ENCODE assay signal across 8 cellular contexts in the genomic region with DNA sequence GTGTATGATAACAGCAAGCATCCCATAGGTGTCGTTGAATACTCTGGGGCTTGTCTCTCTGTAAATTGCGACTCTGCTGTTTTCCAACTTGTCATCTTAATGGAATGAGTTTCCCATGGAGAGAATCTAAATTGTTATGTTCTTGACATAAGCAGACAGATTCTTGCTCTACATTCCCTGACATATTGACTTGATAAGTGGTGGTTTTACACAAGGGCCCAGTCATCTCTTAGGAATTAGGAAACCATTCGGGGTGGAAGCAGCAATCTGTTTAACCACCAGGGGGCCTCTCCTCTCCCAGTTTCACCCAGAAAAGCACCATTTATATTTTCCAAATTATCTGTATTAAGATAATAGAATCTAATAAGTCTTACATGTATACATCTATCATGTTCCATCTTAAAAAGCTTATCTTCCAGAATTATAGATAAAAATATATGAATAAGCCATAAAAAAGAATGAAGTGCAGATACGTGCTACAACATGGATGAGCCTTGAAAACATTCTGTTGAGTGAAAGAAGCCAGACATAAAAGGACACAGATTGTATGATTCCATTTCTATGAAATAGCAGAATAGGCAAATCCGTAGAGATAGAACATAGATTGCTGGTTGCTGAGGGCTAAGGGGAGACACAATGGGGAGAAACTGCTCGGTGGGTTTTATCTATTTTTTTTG. TPM values are rescaled to one million over a fixed set of nuclear protein-coding genes. Genes with fewer than 3 reads are reported as not detected.
DNase-seq lines count a peak whose midpoint lies in the region; ATAC-seq, FAIRE-seq and TF ChIP-seq lines count a peak whose summit lies in the region.

No MANE protein-coding gene starts in this region.

- TF ChIP-seq EP300 in HepG2 (IDR thresholded peaks at IDR 0.05; ENCODE audit: low read depth in 2 of 2, low read length in 2 of 2) (no peak), HepG2 (CRISPR knock-in tag; IDR thresholded peaks at IDR 0.05; ENCODE audit: borderline replicate concordance) (no peak)

- POLR2A ChIA-PET in HepG2 (lab: Yijun Ruan, JAX), result no interaction called here

- peaks cover 77 to 92% of the 10 kb centered on the region in 2 donors for H3K36me3 Mint-ChIP-seq in CD14-positive monocyte

- H3K27me3 Mint-ChIP-seq in CD14-positive monocyte (ENCODE audit: low read depth in 3 of 3), result no peaks in the 10 kb centered on the region

- H3K4me2 ChIP-seq in OCI-LY3 (ENCODE audit: low read length) (no peak overlapping the region), HepG2 (ENCODE audit: low read depth, low read length) (no peak overlapping the region)

- TF ChIP-seq CTCF in CD14-positive monocyte (IDR thresholded peaks at IDR 0.05) (peak; percentile 81), OCI-LY3 (IDR thresholded peaks at IDR 0.05; ENCODE audit: low read depth, low read length) (peak; percentile 91), bronchial epithelial cell (IDR thresholded peaks at IDR 0.05; ENCODE audit: insufficient read depth, low read length, severe bottlenecking) (peak; percentile 68), HepG2 (CRISPR knock-in tag; IDR thresholded peaks at IDR 0.05) (peak; percentile 71)

- FAIRE-seq in bronchial epithelial cell (lab: Jason Lieb, UNC), result no peak
- FAIRE-seq in HepG2 (lab: Jason Lieb, UNC), result peak; percentile 47

- H3K4me3 ChIP-seq in OCI-LY3 (ENCODE audit: low read length) (no peak overlapping the region), bronchial epithelial cell (ENCODE audit: low read depth, low read length) (no peak overlapping the region), HepG2 (replicated peaks in 1 of 3; ENCODE audit: insufficient read depth in 1 of 3, low read depth in 2 of 3, low read length in 3 of 3) (no peak overlapping the region)

- no peak for TF ChIP-seq POLR2A in HepG2 (IDR thresholded peaks at IDR 0.05; ENCODE audit: insufficient read depth in 1 of 2, low read depth in 2 of 2, low read length in 2 of 2)

- peaks cover 19% of the 10 kb centered on the region for H4K20me1 ChIP-seq in OCI-LY3 (ENCODE audit: insufficient read depth, low read length)
- H4K20me1 ChIP-seq in HepG2 (ENCODE audit: insufficient read depth, low read length), result peaks cover 31% of the 10 kb centered on the region

- peaks cover 82% of the 10 kb centered on the region for H3K36me3 ChIP-seq in OCI-LY3 (replicated peaks; ENCODE audit: low read depth, low read length)
- peaks cover 28% of the 10 kb centered on the region for H3K36me3 ChIP-seq in bronchial epithelial cell (ENCODE audit: control insufficient read depth, insufficient read depth, low read length)
- peaks cover 61 to 99% of the 10 kb centered on the region in 2 experiments for H3K36me3 ChIP-seq in HepG2 (replicated peaks in 1 of 2; ENCODE audit: control insufficient read depth in 1 of 2, insufficient read depth in 2 of 2, low read length in 2 of 2)

- TF ChIP-seq RAD21 in HepG2 (CRISPR knock-in tag; IDR thresholded peaks at IDR 0.05), result 0 out of 2 replicates have a peak, but pooled peaks have one; percentile 19

- H3K9me3 ChIP-seq in OCI-LY3 (ENCODE audit: insufficient read depth, low read length), result no peaks in the 10 kb centered on the region
- H3K9me3 ChIP-seq in HepG2 (ENCODE audit: low read length), result no peaks in the 10 kb centered on the region

- intact Hi-C loops in CD14-positive monocyte (cut with micrococcal nuclease) (loop anchor here in 1 of 2 donors (2.0 to 5.0 kb wide), 2 partner anchors 180 to 332 kb away; no protein-coding TSS in a partner anchor), HepG2 (cut with micrococcal nuclease; ENCODE audit: unreplicated experiment) (loop anchor here (1.0 kb wide), 1 partner anchor 332 kb away; no protein-coding TSS in a partner anchor)

- DNase-seq in CD14-positive monocyte (ENCODE audit: low spot score), result no peak
- peak; percentile 81 for DNase-seq in H4 (ENCODE audit: low spot score)
- DNase-seq in bronchial epithelial cell (ENCODE audit: low read depth), result peak; percentile 87
- DNase-seq in HepG2 (ENCODE audit: low spot score), result peak; percentile 81
- peak; percentile 48 for DNase-seq in ureter (ENCODE audit: low spot score)

- peak; percentile 71 for ATAC-seq in HepG2
- ATAC-seq in GM18519 (IDR thresholded peaks at IDR 0.05; ENCODE audit: low FRiP score, unreplicated experiment), result no peak
- ATAC-seq in GM21367 (IDR thresholded peaks at IDR 0.05; ENCODE audit: unreplicated experiment), result no peak

- H3K79me2 ChIP-seq in OCI-LY3 (ENCODE audit: low read length) (peaks cover 28% of the 10 kb centered on the region), HepG2 (ENCODE audit: insufficient read depth, low read length) (peaks cover 29% of the 10 kb centered on the region)

- no peaks in the 10 kb centered on the region for H3K4me1 Mint-ChIP-seq in CD14-positive monocyte

- no peak overlapping the region for H3K9ac ChIP-seq in OCI-LY3 (ENCODE audit: low read length)
- H3K9ac ChIP-seq in HepG2 (ENCODE audit: insufficient read depth, low read depth, low read length), result no peak overlapping the region

- no peak overlapping the region for H3K4me3 Mint-ChIP-seq in CD14-positive monocyte

- in situ Hi-C loops in HepG2 (cut with HindIII; ENCODE audit: extremely low pct_ligation_motif_present, low pct_unique_long_range_greater_than_20kb), result no loop called here

- H3K27ac ChIP-seq in OCI-LY3 (ENCODE audit: low read length) (no peak overlapping the region), HepG2 (ENCODE audit: extremely low read length, insufficient read depth, low read length) (peak overlapping the region; percentile 28)

- H3K9me3 Mint-ChIP-seq in CD14-positive monocyte, result no peaks in the 10 kb centered on the region

- H2AFZ ChIP-seq in OCI-LY3 (ENCODE audit: low read depth, low read length) (no peak overlapping the region), HepG2 (ENCODE audit: low read length) (no peak overlapping the region)

- BruUV-seq in HepG2 (replicated peaks; lab: Mats Ljungman, UMichigan), result no TSS peak

- CTCF ChIA-PET in HepG2 (lab: Yijun Ruan, JAX; ENCODE audit: low intra/inter-chr PET ratio, low total read pairs), result interaction anchor here (1.6 to 3.8 kb wide), 2 partner anchors 10 to 332 kb away, joined by 5 to 40 read pairs; no protein-coding TSS in a partner anchor

- H3K27ac Mint-ChIP-seq in CD14-positive monocyte, result peak overlapping the region in 3 of 7 donors; percentile 40 to 57 (median 57)

- no peaks in the 10 kb centered on the region for H3K27me3 ChIP-seq in OCI-LY3 (ENCODE audit: low read depth, low read length)
- H3K27me3 ChIP-seq in bronchial epithelial cell (ENCODE audit: control insufficient read depth, insufficient read depth, low read length), result no peaks in the 10 kb centered on the region
- no peaks in the 10 kb centered on the region for H3K27me3 ChIP-seq in HepG2 (ENCODE audit: control insufficient read depth in 1 of 2, insufficient read depth in 2 of 2, low read length in 2 of 2)

- 84% methylated on average over 6 of the region's 6 CpGs for WGBS in HepG2 (ENCODE audit: low lambda C conversion rate)

- H3K4me1 ChIP-seq in OCI-LY3 (ENCODE audit: low read length) (no peaks in the 10 kb centered on the region), HepG2 (ENCODE audit: insufficient read depth, low read length) (peaks cover 15% of the 10 kb centered on the region)

RNA-seq across cellular contexts. Expression of a gene that starts 23.1 kb away (rescaled TPM):
- polyA plus RNA-seq in CD14-positive monocyte (under 1 TPM; 0.08 to 0.52 TPM), HepG2 (2011; rRNA removed) (2.6 and 3.1 TPM in 2 replicates)
- total RNA-seq in H4 (2014; rRNA removed; shearing (Covaris generic)), result 0.72 and 1.2 TPM in 2 replicates
- total RNA-seq in bronchial epithelial cell (under 0.01 and 0.13 TPM in 2 replicates), HepG2 (2016; rRNA removed; fragmentation: Illumina TruSeq; extraction: Trizol) (5.5 and 6.1 TPM in 2 replicates), ureter (3.1 TPM)
- total RNA-seq in HepG2 (2016; cell fraction: cytosol; rRNA removed; fragmentation: Illumina TruSeq; extraction: Trizol; ENCODE audit: low read depth), result 3.0 TPM in 2 replicates
- total RNA-seq in HepG2 (2016; cell fraction: insoluble cytoplasmic fraction; rRNA removed; fragmentation: Illumina TruSeq; extraction: Trizol), result 5.5 TPM in 2 replicates
- 3.6 and 4.2 TPM in 2 replicates for total RNA-seq in HepG2 (2016; cell fraction: membrane; rRNA removed; fragmentation: Illumina TruSeq; extraction: Trizol)
- 5.8 and 6.6 TPM in 2 replicates for total RNA-seq in HepG2 (2016; cell fraction: nucleus; rRNA removed; fragmentation: Illumina TruSeq; extraction: Trizol)
- 2.7 and 3.2 TPM in 2 replicates for polyA plus RNA-seq in HepG2 (2011; cell fraction: cytosol; rRNA removed)
- 4.4 and 5.1 TPM in 2 replicates for polyA plus RNA-seq in HepG2 (2011; cell fraction: nucleus; rRNA removed)
- 4.1 and 4.8 TPM in 2 replicates for polyA plus RNA-seq in HepG2 (2012)
- 1.9 and 2.2 TPM in 2 replicates for polyA plus RNA-seq in HepG2 (2016; cell fraction: cytosol; fragmentation: Illumina TruSeq; extraction: Trizol; ENCODE audit: low read depth)
- polyA plus RNA-seq in HepG2 (2016; cell fraction: insoluble cytoplasmic fraction; fragmentation: Illumina TruSeq; extraction: Trizol; ENCODE audit: low read depth), result 5.6 and 6.7 TPM in 2 replicates
- 3.7 and 4.5 TPM in 2 replicates for polyA plus RNA-seq in HepG2 (2016; cell fraction: membrane; fragmentation: Illumina TruSeq; extraction: Trizol; ENCODE audit: low read depth)
- 5.9 and 6.7 TPM in 2 replicates for polyA plus RNA-seq in HepG2 (2016; cell fraction: nucleus; fragmentation: Illumina TruSeq; extraction: Trizol; ENCODE audit: insufficient read depth, low read depth)
- polyA minus RNA-seq in HepG2 (2011; rRNA and poly(A)+ RNA removed; ENCODE audit: low replicate concordance), result 0.77 and 2.5 TPM in 2 replicates
- 0.62 and 1.6 TPM in 2 replicates for polyA minus RNA-seq in HepG2 (2011; cell fraction: cytosol; rRNA and poly(A)+ RNA removed)
- 7.2 and 10.6 TPM in 2 replicates for polyA minus RNA-seq in HepG2 (2011; cell fraction: nucleus; rRNA and poly(A)+ RNA removed)

RNA-seq across cellular contexts. Expression of a gene that starts 23.3 kb away (rescaled TPM):
- polyA plus RNA-seq in CD14-positive monocyte (100 to 1,000 TPM; 199 to 215 TPM), HepG2 (2011; rRNA removed) (1,560 and 1,818 TPM in 2 replicates)
- total RNA-seq in H4 (2014; rRNA removed; shearing (Covaris generic)), result 380 and 405 TPM in 2 replicates
- total RNA-seq in bronchial epithelial cell (178 and 216 TPM in 2 replicates), HepG2 (2016; rRNA removed; fragmentation: Illumina TruSeq; extraction: Trizol) (284 and 587 TPM in 2 replicates), ureter (215 TPM)
- 65.3 and 71.8 TPM in 2 replicates for total RNA-seq in HepG2 (2016; cell fraction: cytosol; rRNA removed; fragmentation: Illumina TruSeq; extraction: Trizol; ENCODE audit: low read depth)
- total RNA-seq in HepG2 (2016; cell fraction: insoluble cytoplasmic fraction; rRNA removed; fragmentation: Illumina TruSeq; extraction: Trizol), result 271 and 578 TPM in 2 replicates
- 95.8 and 99.1 TPM in 2 replicates for total RNA-seq in HepG2 (2016; cell fraction: membrane; rRNA removed; fragmentation: Illumina TruSeq; extraction: Trizol)
- 514 and 600 TPM in 2 replicates for total RNA-seq in HepG2 (2016; cell fraction: nucleus; rRNA removed; fragmentation: Illumina TruSeq; extraction: Trizol)
- polyA plus RNA-seq in HepG2 (2011; cell fraction: cytosol; rRNA removed), result 1,385 TPM in 2 replicates
- 528 and 556 TPM in 2 replicates for polyA plus RNA-seq in HepG2 (2011; cell fraction: nucleus; rRNA removed)
- polyA plus RNA-seq in HepG2 (2012), result 566 and 592 TPM in 2 replicates
- 52.7 and 53.5 TPM in 2 replicates for polyA plus RNA-seq in HepG2 (2016; cell fraction: cytosol; fragmentation: Illumina TruSeq; extraction: Trizol; ENCODE audit: low read depth)
- 324 and 345 TPM in 2 replicates for polyA plus RNA-seq in HepG2 (2016; cell fraction: insoluble cytoplasmic fraction; fragmentation: Illumina TruSeq; extraction: Trizol; ENCODE audit: low read depth)
- polyA plus RNA-seq in HepG2 (2016; cell fraction: membrane; fragmentation: Illumina TruSeq; extraction: Trizol; ENCODE audit: low read depth), result 79.9 and 84.4 TPM in 2 replicates
- 808 and 883 TPM in 2 replicates for polyA plus RNA-seq in HepG2 (2016; cell fraction: nucleus; fragmentation: Illumina TruSeq; extraction: Trizol; ENCODE audit: insufficient read depth, low read depth)
- 817 and 1,556 TPM in 2 replicates for polyA minus RNA-seq in HepG2 (2011; rRNA and poly(A)+ RNA removed; ENCODE audit: low replicate concordance)
- polyA minus RNA-seq in HepG2 (2011; cell fraction: cytosol; rRNA and poly(A)+ RNA removed), result 735 and 849 TPM in 2 replicates
- 241 and 296 TPM in 2 replicates for polyA minus RNA-seq in HepG2 (2011; cell fraction: nucleus; rRNA and poly(A)+ RNA removed)

RNA-seq across cellular contexts. Expression of a gene that starts 59.2 kb away (rescaled TPM):
- polyA plus RNA-seq in CD14-positive monocyte (not detected), HepG2 (2011; rRNA removed) (not detected in 2 replicates)
- not detected in 2 replicates for total RNA-seq in H4 (2014; rRNA removed; shearing (Covaris generic))
- total RNA-seq in bronchial epithelial cell (not detected in 2 replicates), HepG2 (2016; rRNA removed; fragmentation: Illumina TruSeq; extraction: Trizol) (not detected in 2 replicates), ureter (not detected)
- not detected in 2 replicates for total RNA-seq in HepG2 (2016; cell fraction: cytosol; rRNA removed; fragmentation: Illumina TruSeq; extraction: Trizol; ENCODE audit: low read depth)
- not detected in 2 replicates for total RNA-seq in HepG2 (2016; cell fraction: insoluble cytoplasmic fraction; rRNA removed; fragmentation: Illumina TruSeq; extraction: Trizol)
- total RNA-seq in HepG2 (2016; cell fraction: membrane; rRNA removed; fragmentation: Illumina TruSeq; extraction: Trizol), result not detected in 2 replicates
- not detected in 2 replicates for total RNA-seq in HepG2 (2016; cell fraction: nucleus; rRNA removed; fragmentation: Illumina TruSeq; extraction: Trizol)
- not detected in 2 replicates for polyA plus RNA-seq in HepG2 (2011; cell fraction: cytosol; rRNA removed)
- not detected in 2 replicates for polyA plus RNA-seq in HepG2 (2011; cell fraction: nucleus; rRNA removed)
- not detected in 2 replicates for polyA plus RNA-seq in HepG2 (2012)
- polyA plus RNA-seq in HepG2 (2016; cell fraction: cytosol; fragmentation: Illumina TruSeq; extraction: Trizol; ENCODE audit: low read depth), result not detected in 2 replicates
- polyA plus RNA-seq in HepG2 (2016; cell fraction: insoluble cytoplasmic fraction; fragmentation: Illumina TruSeq; extraction: Trizol; ENCODE audit: low read depth), result not detected in 2 replicates
- not detected in 2 replicates for polyA plus RNA-seq in HepG2 (2016; cell fraction: membrane; fragmentation: Illumina TruSeq; extraction: Trizol; ENCODE audit: low read depth)
- not detected in 2 replicates for polyA plus RNA-seq in HepG2 (2016; cell fraction: nucleus; fragmentation: Illumina TruSeq; extraction: Trizol; ENCODE audit: insufficient read depth, low read depth)
- polyA minus RNA-seq in HepG2 (2011; rRNA and poly(A)+ RNA removed; ENCODE audit: low replicate concordance), result not detected in 2 replicates
- not detected in 2 replicates for polyA minus RNA-seq in HepG2 (2011; cell fraction: cytosol; rRNA and poly(A)+ RNA removed)
- polyA minus RNA-seq in HepG2 (2011; cell fraction: nucleus; rRNA and poly(A)+ RNA removed), result not detected in 2 replicates
